In the genomic region with DNA sequence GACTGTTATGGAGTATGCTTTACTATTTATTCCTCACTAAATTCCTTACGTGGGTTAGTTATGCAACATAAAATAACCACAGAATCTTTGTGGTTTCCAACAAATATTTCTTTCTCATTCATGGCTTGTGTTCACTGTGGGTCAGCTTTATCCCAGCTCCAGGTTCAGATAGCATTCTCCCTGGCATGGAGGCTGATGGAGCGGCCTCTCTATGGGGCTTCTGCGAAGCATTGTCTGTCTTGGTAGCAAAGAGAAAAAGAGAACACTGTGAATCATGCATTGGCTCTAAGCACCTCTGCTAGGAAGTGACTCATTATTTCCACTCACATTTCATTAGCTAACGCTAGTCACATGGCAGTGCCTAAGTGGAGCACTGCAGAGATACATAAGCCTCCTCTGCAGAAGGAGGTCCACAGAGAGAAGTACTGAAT, we compare ENCODE assay signal across 11 cellular contexts.
DNase-seq lines count a peak whose midpoint lies in the region; ATAC-seq, FAIRE-seq and TF ChIP-seq lines count a peak whose summit lies in the region.
"Had no signal": no experiment of that assay in that cellular context is flagged by ENCODE, and none has a peak within 500 bp of the region (broad histone marks: within the 10 kb centered on the region; RNA-seq: fewer than 3 reads in every experiment).

No MANE protein-coding gene starts in this region.

- H3K79me2 ChIP-seq in Karpas-422 (ENCODE audit: low read length) (no peaks in the 10 kb centered on the region), keratinocyte (ENCODE audit: control insufficient read depth, insufficient read depth, low read length) (no peaks in the 10 kb centered on the region)

- H3K9me2 ChIP-seq in Karpas-422 (replicated peaks; ENCODE audit: insufficient read depth, low read length) = no peaks in the 10 kb centered on the region

- peak; percentile 42 for DNase-seq in Karpas-422
- DNase-seq in amniotic epithelial cell (ENCODE audit: low read depth) = peak; percentile 99
- peak; percentile 11 for DNase-seq in keratinocyte (ENCODE audit: low read depth, low spot score)
- no peak for DNase-seq in D721Med (ENCODE audit: insufficient read length, low spot score)
- no peak for DNase-seq in NK-92 (lab: John Stamatoyannopoulos, UW; ENCODE audit: unreplicated experiment)
- DNase-seq: activated T-cell treated with anti-CD3 and anti-CD28 coated beads for 4 hours, naive B cell had no signal

- no peaks in the 10 kb centered on the region for H3K36me3 ChIP-seq in BLaER1 treated with 17β-estradiol and CSF1 and Interleukin-3, amounts not matched to agents 10 nM and 100 nM
- H3K36me3 ChIP-seq in Karpas-422 (ENCODE audit: insufficient read depth, low read length) (no peaks in the 10 kb centered on the region), keratinocyte (ENCODE audit: control insufficient read depth in 2 of 2, extremely low read depth in 1 of 2, insufficient read depth in 2 of 2, low read length in 2 of 2) (no peaks in the 10 kb centered on the region)

- peaks cover 0 to 10% (median 7%) of the 10 kb centered on the region in 10 experiments; a peak in 13 of 20 replicates for H3K4me1 ChIP-seq in BLaER1 treated with 17β-estradiol and CSF1 and Interleukin-3, amounts not matched to agents 10 nM and 100 nM
- H3K4me1 ChIP-seq in Karpas-422 (ENCODE audit: low read length) = no peaks in the 10 kb centered on the region
- peaks cover 5% of the 10 kb centered on the region for H3K4me1 ChIP-seq in keratinocyte (ENCODE audit: control insufficient read depth, extremely low read depth, insufficient read depth, low read length)

- H2AFZ ChIP-seq in Karpas-422 (ENCODE audit: low read length) (no peak overlapping the region), keratinocyte (ENCODE audit: control insufficient read depth, low read length) (no peak overlapping the region)
- H2AFZ ChIP-seq: PC-9 had no signal

- no peak overlapping the region for H3K9ac ChIP-seq in BLaER1 treated with 17β-estradiol and CSF1 and Interleukin-3, amounts not matched to agents 10 nM and 100 nM
- no peak overlapping the region for H3K9ac ChIP-seq in Karpas-422 (ENCODE audit: low read length)
- H3K9ac ChIP-seq in keratinocyte (ENCODE audit: control insufficient read depth, extremely low read depth, insufficient read depth, low read length) = no peak overlapping the region

- dilution Hi-C loops in keratinocyte (cut with MboI; ENCODE audit: extremely low pct_ligation_motif_present, low sequenced_read_pairs) = no loop called here

- peak overlapping the region in 9 of 11 experiments; percentile 9 to 40 (median 27); a peak in 13 of 22 replicates for H3K4me2 ChIP-seq in BLaER1 treated with 17β-estradiol and CSF1 and Interleukin-3, amounts not matched to agents 10 nM and 100 nM
- H3K4me2 ChIP-seq in Karpas-422 (ENCODE audit: low read depth, low read length, poor library complexity, severe bottlenecking) = no peak overlapping the region
- no peak overlapping the region for H3K4me2 ChIP-seq in keratinocyte (ENCODE audit: control insufficient read depth, extremely low read depth, insufficient read depth, low read depth, low read length)
- H3K4me2 ChIP-seq: PC-9 had no signal

- no peaks in the 10 kb centered on the region for H3K27me3 ChIP-seq in BLaER1 treated with 17β-estradiol and CSF1 and Interleukin-3, amounts not matched to agents 10 nM and 100 nM
- no peaks in the 10 kb centered on the region for H3K27me3 ChIP-seq in Karpas-422 (ENCODE audit: low read length)
- no peaks in the 10 kb centered on the region for H3K27me3 ChIP-seq in keratinocyte (ENCODE audit: control insufficient read depth, extremely low read depth, insufficient read depth, low read length)

- TF ChIP-seq CTCF in keratinocyte (optimal IDR thresholded peaks at IDR 0.05 in 1 of 3, IDR thresholded peaks at IDR 0.05 in 1 of 3, conservative IDR thresholded peaks at IDR 0.05 in 1 of 3; ENCODE audit: extremely low read depth in 1 of 3, insufficient read depth in 2 of 3, low read length in 3 of 3) = no peak
- no peak for TF ChIP-seq CTCF in D721Med (IDR thresholded peaks at IDR 0.05; ENCODE audit: insufficient read depth, missing control alignments)

- no peaks in the 10 kb centered on the region for H3K9me3 ChIP-seq in BLaER1 treated with 17β-estradiol and CSF1 and Interleukin-3, amounts not matched to agents 10 nM and 100 nM (replicated peaks in 1 of 11)
- H3K9me3 ChIP-seq in Karpas-422 (ENCODE audit: low read length) = no peaks in the 10 kb centered on the region
- no peaks in the 10 kb centered on the region for H3K9me3 ChIP-seq in keratinocyte (ENCODE audit: control insufficient read depth, low read depth, low read length)

- no peaks in the 10 kb centered on the region for H3K9me1 ChIP-seq in keratinocyte (ENCODE audit: control insufficient read depth, extremely low read depth, insufficient read depth, low read length)

- ATAC-seq in HG03457 (IDR thresholded peaks at IDR 0.05; ENCODE audit: unreplicated experiment) (no peak), HG03139 (IDR thresholded peaks at IDR 0.05; ENCODE audit: unreplicated experiment) (no peak)

- no peaks in the 10 kb centered on the region for H4K20me1 ChIP-seq in BLaER1 treated with 17β-estradiol and CSF1 and Interleukin-3, amounts not matched to agents 10 nM and 100 nM
- H4K20me1 ChIP-seq in Karpas-422 (ENCODE audit: insufficient read depth, low read depth, low read length) (no peaks in the 10 kb centered on the region), keratinocyte (ENCODE audit: control insufficient read depth, extremely low read depth, insufficient read depth, low read length) (no peaks in the 10 kb centered on the region)

- H3K27ac ChIP-seq in BLaER1 treated with 17β-estradiol and CSF1 and Interleukin-3, amounts not matched to agents 10 nM and 100 nM = no peak overlapping the region
- H3K27ac ChIP-seq in Karpas-422 (ENCODE audit: low read length) (no peak overlapping the region), keratinocyte (ENCODE audit: control insufficient read depth, insufficient read depth, low read length) (no peak overlapping the region)
- H3K27ac ChIP-seq: PC-9 had no signal

- no peak for FAIRE-seq in keratinocyte (lab: Jason Lieb, UNC)
- FAIRE-seq in D721Med (lab: Jason Lieb, UNC) = no peak

- no peak overlapping the region for H3K4me3 ChIP-seq in BLaER1 treated with 17β-estradiol and CSF1 and Interleukin-3, amounts not matched to agents 10 nM and 100 nM
- H3K4me3 ChIP-seq in Karpas-422 (ENCODE audit: low read length) (no peak overlapping the region), keratinocyte (ENCODE audit: control insufficient read depth in 2 of 3, extremely low read depth in 1 of 3, insufficient read depth in 2 of 3, low read depth in 1 of 3, low read length in 3 of 3) (no peak overlapping the region)
- H3K4me3 ChIP-seq: PC-9 had no signal

Comparison
In these comparisons a context has a peak if more than half of its experiments do, and no peak if none do; other contexts are left out.
1. H3K4me2 ChIP-seq: peak in BLaER1 treated with 17β-estradiol and CSF1 and Interleukin-3, amounts not matched to agents 10 nM and 100 nM (9 of 11); none in Karpas-422 (single experiment) and keratinocyte (single experiment).
2. DNase-seq: peak in Karpas-422 (single experiment), amniotic epithelial cell (single experiment) and keratinocyte (single experiment); none in D721Med (single experiment) and NK-92 (single experiment).